17 cellular contexts compared by ENCODE assay signal in genomic region chr21:28923439-28923975, GRCh38.
"Had no signal": no experiment of that assay in that cellular context is flagged by ENCODE, and none has a peak within 500 bp of the region (broad histone marks: within the 10 kb centered on the region; RNA-seq: fewer than 3 reads in every experiment).

No MANE protein-coding gene starts in this region.

- H3K36me3 ChIP-seq: gastrocnemius medialis had no signal

- H3K27ac Mint-ChIP-seq: activated CD8-positive, alpha-beta T cell treated with anti-CD3 and anti-CD28 coated beads for 36 hours; activated T-helper 1 cell treated with anti-CD3 and anti-CD28 coated beads, Interleukin-12 subunit alpha, Interleukin-12 subunit beta, Interleukin-2, Interleukin-4 antibody, amounts not matched to agents 30 ng/mL and 10 ng/mL and 1 ng/mL, durations not matched to agents 14 hours and 24 hours and 36 hours; neural progenitor cell; stimulated activated effector memory CD8-positive, alpha-beta T cell treated with anti-CD3 and anti-CD28 coated beads, Interleukin-12 subunit alpha, Interleukin-12 subunit beta, amount 100 ng/mL, for 72 hours had no signal

- H3K4me1 ChIP-seq: gastrocnemius medialis, heart right ventricle, parathyroid adenoma, tibial artery had no signal

- H3K27me3 Mint-ChIP-seq: activated CD8-positive, alpha-beta T cell treated with anti-CD3 and anti-CD28 coated beads for 36 hours had no signal

- H3K4me2 ChIP-seq: neural progenitor cell had no signal

- H2AFZ ChIP-seq: neural progenitor cell, parathyroid adenoma had no signal

- DNase-seq: activated CD4-positive, alpha-beta T cell treated with anti-CD3 and anti-CD28 coated beads for 1 hour; activated CD8-positive, alpha-beta memory T cell treated with anti-CD3 and anti-CD28 coated beads, Interleukin-2, amount 50 U/mL, for 48 hours; activated CD8-positive, alpha-beta T cell treated with anti-CD3 and anti-CD28 coated beads for 36 hours; activated naive CD4-positive, alpha-beta T cell treated with Interleukin-2 at 50 U/mL for 16 hours; central memory CD4-positive, alpha-beta T cell; effector CD8-positive, alpha-beta T cell; gastrocnemius medialis; heart right ventricle; islet precursor cell; small intestine; T-helper 9 cell; tibial artery had no signal

- H3K27me3 ChIP-seq: gastrocnemius medialis, heart right ventricle, neural progenitor cell, tibial artery had no signal

- H3K4me3 ChIP-seq: coronary artery, gastrocnemius medialis, heart right ventricle, neural progenitor cell, tibial artery had no signal

- H3K9ac ChIP-seq: neural progenitor cell, parathyroid adenoma had no signal

- H3K4me3 Mint-ChIP-seq: activated CD8-positive, alpha-beta T cell treated with anti-CD3 and anti-CD28 coated beads for 36 hours; activated T-helper 1 cell treated with anti-CD3 and anti-CD28 coated beads, Interleukin-12 subunit alpha, Interleukin-12 subunit beta, Interleukin-2, Interleukin-4 antibody, amounts not matched to agents 30 ng/mL and 10 ng/mL and 1 ng/mL, durations not matched to agents 14 hours and 24 hours and 36 hours; neural progenitor cell; stimulated activated effector memory CD8-positive, alpha-beta T cell treated with anti-CD3 and anti-CD28 coated beads, Interleukin-12 subunit alpha, Interleukin-12 subunit beta, amount 100 ng/mL, for 72 hours had no signal

- H3K27ac ChIP-seq: coronary artery, gastrocnemius medialis, heart right ventricle, neural progenitor cell, parathyroid adenoma, tibial artery had no signal

- H3K4me1 Mint-ChIP-seq: stimulated activated effector memory CD8-positive, alpha-beta T cell treated with anti-CD3 and anti-CD28 coated beads, Interleukin-12 subunit alpha, Interleukin-12 subunit beta, amount 100 ng/mL, for 72 hours had no signal

- H3K9me3 Mint-ChIP-seq: activated CD8-positive, alpha-beta T cell treated with anti-CD3 and anti-CD28 coated beads for 36 hours; activated T-helper 1 cell treated with anti-CD3 and anti-CD28 coated beads, Interleukin-12 subunit alpha, Interleukin-12 subunit beta, Interleukin-2, Interleukin-4 antibody, amounts not matched to agents 30 ng/mL and 10 ng/mL and 1 ng/mL, durations not matched to agents 14 hours and 24 hours and 36 hours; neural progenitor cell; stimulated activated effector memory CD8-positive, alpha-beta T cell treated with anti-CD3 and anti-CD28 coated beads, Interleukin-12 subunit alpha, Interleukin-12 subunit beta, amount 100 ng/mL, for 72 hours had no signal

- H3K9me3 ChIP-seq: gastrocnemius medialis, heart right ventricle, tibial artery had no signal

- ATAC-seq: activated CD8-positive, alpha-beta T cell treated with anti-CD3 and anti-CD28 coated beads for 36 hours; gastrocnemius medialis; heart right ventricle; stimulated activated effector memory CD8-positive, alpha-beta T cell treated with anti-CD3 and anti-CD28 coated beads, Interleukin-12 subunit alpha, Interleukin-12 subunit beta, amount 100 ng/mL, for 72 hours had no signal

- H3K79me2 ChIP-seq: parathyroid adenoma had no signal

- FAIRE-seq: small intestine had no signal
